ENCODE assay signal across 8 cellular contexts in the genomic region with DNA sequence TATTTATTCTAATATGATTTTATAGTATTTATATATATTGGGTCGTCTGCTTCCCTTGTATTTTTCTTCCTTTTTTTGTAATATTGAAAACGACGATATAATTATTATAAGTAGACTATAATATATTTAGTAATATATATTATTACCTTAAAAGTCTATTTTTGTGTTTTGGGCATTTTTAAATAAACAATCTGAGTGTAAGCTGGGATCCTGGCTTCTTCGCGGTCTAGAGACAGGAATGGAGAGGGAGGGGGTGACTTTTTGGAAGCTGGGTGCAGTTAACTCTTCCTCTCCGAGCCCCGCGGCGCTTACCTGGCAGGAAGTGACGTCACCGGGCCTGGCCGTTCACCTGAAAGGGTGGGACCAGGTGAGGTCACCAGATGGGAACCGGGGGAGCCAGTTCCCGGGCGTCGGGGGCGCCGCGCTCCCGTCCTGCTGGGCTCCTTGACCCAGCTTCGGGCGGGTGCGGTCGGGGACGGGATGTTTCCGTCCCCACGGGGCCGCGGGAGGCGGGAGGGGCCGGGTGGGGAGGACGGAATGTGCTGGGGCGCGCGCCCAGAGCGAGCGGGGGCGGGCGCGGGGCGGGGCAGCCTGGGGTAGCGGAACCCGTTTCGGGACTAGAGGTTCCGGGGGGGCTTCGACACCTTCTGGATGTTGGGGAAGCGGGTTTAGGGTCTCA. TPM values are rescaled to one million over a fixed set of nuclear protein-coding genes. Genes with fewer than 3 reads are reported as not detected.
DNase-seq lines count a peak whose midpoint lies in the region; ATAC-seq and TF ChIP-seq lines count a peak whose summit lies in the region.

No MANE protein-coding gene starts in this region.

- peak overlapping the region; percentile 100 for H3K27ac Mint-ChIP-seq in effector memory CD8-positive, alpha-beta T cell

- WGBS in mesodermal cell (ENCODE audit: insufficient coverage in 2 of 2), 2 experiments, result 1 to 3% methylated on average over 22 to 32 of the region's 47 CpGs

- peak; percentile 8 for ATAC-seq in effector memory CD8-positive, alpha-beta T cell (replicated peaks)
- ATAC-seq in HG02610 (IDR thresholded peaks at IDR 0.05; ENCODE audit: unreplicated experiment), result no peak

- peaks cover 42% of the 10 kb centered on the region for H3K4me1 ChIP-seq in mesodermal cell (ENCODE audit: control insufficient read depth, insufficient read depth, low read length, poor library complexity, severe bottlenecking)

- H3K27ac ChIP-seq in mesodermal cell (ENCODE audit: low read depth, low read length, severe bottlenecking), result peak overlapping the region; percentile 87

- H3K4me3 ChIP-seq in mesodermal cell (ENCODE audit: extremely low read depth, insufficient read depth, low read length, poor library complexity, severe bottlenecking), result peak overlapping the region; percentile 89

- H3K36me3 ChIP-seq in mesodermal cell (ENCODE audit: control insufficient read depth, insufficient read depth, low read length), result peaks cover 14% of the 10 kb centered on the region

- H3K4me3 Mint-ChIP-seq in effector memory CD8-positive, alpha-beta T cell, result peak overlapping the region; percentile 87 to 99

- H3K27me3 Mint-ChIP-seq in effector memory CD8-positive, alpha-beta T cell, result peaks cover 0 to 18% of the 10 kb centered on the region in 2 donors

- H3K36me3 Mint-ChIP-seq in effector memory CD8-positive, alpha-beta T cell (ENCODE audit: insufficient read depth), result peaks cover 94% of the 10 kb centered on the region

- H3K9me3 Mint-ChIP-seq in effector memory CD8-positive, alpha-beta T cell, result peaks cover 0 to 1% of the 10 kb centered on the region in 2 donors

- no peak for TF ChIP-seq CTCF in GM20000 (IDR thresholded peaks at IDR 0.05; ENCODE audit: extremely low read depth, missing control alignments)

- H3K4me1 Mint-ChIP-seq in effector memory CD8-positive, alpha-beta T cell (ENCODE audit: low read depth in 2 of 2), result peaks cover 52 to 59% of the 10 kb centered on the region in 2 donors

- no peaks in the 10 kb centered on the region for H3K9me3 ChIP-seq in mesodermal cell (ENCODE audit: control insufficient read depth, low read length)

- peak; percentile 31 for DNase-seq in A172 (ENCODE audit: low spot score)
- peak; percentile 69 for DNase-seq in GM20000 (ENCODE audit: low spot score)
- DNase-seq in NCI-H526 (lab: John Stamatoyannopoulos, UW), result peak; percentile 89 to 98
- DNase-seq in activated CD8-positive, alpha-beta memory T cell treated with anti-CD3 and anti-CD28 coated beads, Interleukin-2, amount 50 U/mL, for 1 hour (ENCODE audit: extremely low read depth), result peak; percentile 93
- DNase-seq in effector memory CD8-positive, alpha-beta T cell, result peak in 2 of 3 experiments; percentile 82 to 84
- DNase-seq in stimulated activated CD8-positive, alpha-beta memory T cell treated with anti-CD3 and anti-CD28 coated beads, Interleukin-15, amount 100 ng/mL, for 48 hours (ENCODE audit: low read depth in 2 of 2), result peak; percentile 69 to 80

RNA-seq across cellular contexts. Expression of a gene that starts 2.7 kb away (rescaled TPM):
- total RNA-seq in A172 (2014; rRNA removed; shearing (Covaris generic)), result 0.50 and 1.5 TPM in 2 replicates
- polyA plus RNA-seq in mesodermal cell (2013, experiment 1 of 2), result 19.8 TPM
- 13.8 TPM for polyA plus RNA-seq in mesodermal cell (2013, experiment 2 of 2)

RNA-seq across cellular contexts. Expression of a gene that starts 3.1 kb away (rescaled TPM):
- 11.4 and 17.3 TPM in 2 replicates for total RNA-seq in A172 (2014; rRNA removed; shearing (Covaris generic))
- 49.7 TPM for polyA plus RNA-seq in mesodermal cell (2013, experiment 1 of 2)
- polyA plus RNA-seq in mesodermal cell (2013, experiment 2 of 2), result 42.2 TPM

RNA-seq across cellular contexts. Expression of a gene that starts 18.2 kb away (rescaled TPM):
- total RNA-seq in A172 (2014; rRNA removed; shearing (Covaris generic)), result 20.9 and 24.7 TPM in 2 replicates
- polyA plus RNA-seq in mesodermal cell (2013, experiment 1 of 2), result 20.7 TPM
- polyA plus RNA-seq in mesodermal cell (2013, experiment 2 of 2), result 17.8 TPM

RNA-seq across cellular contexts. Expression of a gene that starts 18.4 kb away (rescaled TPM):
- total RNA-seq in A172 (2014; rRNA removed; shearing (Covaris generic)), result 55.3 and 69.9 TPM in 2 replicates
- polyA plus RNA-seq in mesodermal cell (2013, experiment 1 of 2), result 41.8 TPM
- 46.1 TPM for polyA plus RNA-seq in mesodermal cell (2013, experiment 2 of 2)

RNA-seq across cellular contexts. Expression of a gene that starts 26.4 kb away (rescaled TPM):
- total RNA-seq in A172 (2014; rRNA removed; shearing (Covaris generic)), result 145 and 262 TPM in 2 replicates
- polyA plus RNA-seq in mesodermal cell (2013, experiment 1 of 2), result 2,563 TPM
- 2,222 TPM for polyA plus RNA-seq in mesodermal cell (2013, experiment 2 of 2)

Comparison
In these comparisons a context has a peak if more than half of its experiments do, and no peak if none do; other contexts are left out.
1. DNase-seq: peak in every context shown above with its lines; median percentile 94 in NCI-H526; 93 in activated CD8-positive, alpha-beta memory T cell treated with anti-CD3 and anti-CD28 coated beads, Interleukin-2, amount 50 U/mL, for 1 hour; 83 in effector memory CD8-positive, alpha-beta T cell; 74 in stimulated activated CD8-positive, alpha-beta memory T cell treated with anti-CD3 and anti-CD28 coated beads, Interleukin-15, amount 100 ng/mL, for 48 hours; 69 in GM20000; 31 in A172.